In genomic region chr18:13641551-13642439, GRCh38 we compare ENCODE assay signal across 12 cellular contexts.
DNase-seq lines count a peak whose midpoint lies in the region; ATAC-seq and TF ChIP-seq lines count a peak whose summit lies in the region.
"Had no signal": no experiment of that assay in that cellular context is flagged by ENCODE, and none has a peak within 500 bp of the region (broad histone marks: within the 10 kb centered on the region; RNA-seq: fewer than 3 reads in every experiment).

No MANE protein-coding gene starts in this region.

- peaks cover 5% of the 10 kb centered on the region for H3K36me3 Mint-ChIP-seq in nephron progenitor cell (ENCODE audit: low read depth)

- H3K27me3 ChIP-seq in HUES64 (ENCODE audit: insufficient read depth, low read length) (peaks cover 19% of the 10 kb centered on the region), esophagus muscularis mucosa (no peaks in the 10 kb centered on the region), lower lobe of right lung (ENCODE audit: low read depth) (peaks cover 8% of the 10 kb centered on the region), stomach (peaks cover 0 to 22% (median 12%) of the 10 kb centered on the region in 3 donors)
- H3K27me3 ChIP-seq: MG63 had no signal

- H3K4me3 ChIP-seq in HUES64 (ENCODE audit: low read length) (peak overlapping the region; percentile 53), esophagus muscularis mucosa (peak overlapping the region; percentile 50 to 60 (median 54)), lower lobe of right lung (peak overlapping the region; percentile 48), stomach (peak overlapping the region; percentile 40 to 47 (median 44))
- H3K4me3 ChIP-seq: MG63 had no signal

- peaks cover 5% of the 10 kb centered on the region for H3K4me1 Mint-ChIP-seq in nephron progenitor cell
- H3K4me1 Mint-ChIP-seq: nephron had no signal

- H3K9me3 Mint-ChIP-seq in nephron progenitor cell: peaks cover 8% of the 10 kb centered on the region
- H3K9me3 Mint-ChIP-seq: T-helper 2 cell treated with Interferon-gamma antibody and Interleukin-4, amounts not matched to agents 5 μg/mL and 100 μg/mL, for 36 hours had no signal

- H3K27ac ChIP-seq in HUES64 (ENCODE audit: low read depth, low read length) (no peak overlapping the region), esophagus muscularis mucosa (replicated peaks in 1 of 4) (peak overlapping the region; percentile 67 to 77 (median 70)), lower lobe of right lung (peak overlapping the region; percentile 69), stomach (peak overlapping the region; percentile 18 to 74 (median 72))

- H3K9ac ChIP-seq in HUES64 (ENCODE audit: low read depth, low read length): no peak overlapping the region; the same call in 1 of the 2 replicates

- TF ChIP-seq CTCF in esophagus muscularis mucosa (IDR thresholded peaks at IDR 0.05) (peak in 1 of 3 experiments; percentile 12), lower lobe of right lung (IDR thresholded peaks at IDR 0.05) (no peak), stomach (IDR thresholded peaks at IDR 0.05) (no peak), nephron progenitor cell (IDR thresholded peaks at IDR 0.05) (no peak)

- H3K9me3 ChIP-seq in HUES64 (ENCODE audit: insufficient read depth, low read depth, low read length) (no peaks in the 10 kb centered on the region), esophagus muscularis mucosa (no peaks in the 10 kb centered on the region), lower lobe of right lung (no peaks in the 10 kb centered on the region), stomach (no peaks in the 10 kb centered on the region)
- H3K9me3 ChIP-seq: MG63 had no signal

- intact Hi-C loops in esophagus muscularis mucosa (cut with DNase I) (no loop called here), lower lobe of right lung (cut with DNase I) (no loop called here), stomach (cut with DNase I; ENCODE audit: low total_unique reads) (no loop called here)

- no peak for TF ChIP-seq EP300 in esophagus muscularis mucosa (IDR thresholded peaks at IDR 0.05)
- no peak for TF ChIP-seq EP300 in stomach (IDR thresholded peaks at IDR 0.05)

- H3K27me3 Mint-ChIP-seq in nephron progenitor cell (ENCODE audit: low read depth, poor library complexity): no peaks in the 10 kb centered on the region
- H3K27me3 Mint-ChIP-seq: CD8-positive, alpha-beta memory T cell had no signal

- 95% methylated on average over 84 of the region's 84 CpGs for WGBS in HUES64
- 43% methylated on average over 19 of the region's 84 CpGs for WGBS in esophagus muscularis mucosa
- WGBS in stomach, 5 donors: 17 to 30% (median 25%) methylated on average over 57 to 84 of the region's 84 CpGs

- no peak overlapping the region for H3K4me3 Mint-ChIP-seq in nephron progenitor cell
- H3K4me3 Mint-ChIP-seq: CD8-positive, alpha-beta memory T cell; nephron; T-helper 2 cell treated with Interferon-gamma antibody and Interleukin-4, amounts not matched to agents 5 μg/mL and 100 μg/mL, for 36 hours had no signal

- DNase-seq in esophagus muscularis mucosa (ENCODE audit: extremely low spot score) (no peak), lower lobe of right lung (no peak), stomach (no peak), nephron progenitor cell (no peak), SW480 (ENCODE audit: low spot score) (no peak)
- DNase-seq in activated naive CD4-positive, alpha-beta T cell treated with Interleukin-2 at 50 U/mL for 16 hours: no peak
- DNase-seq: CD8-positive, alpha-beta memory T cell; MG63 had no signal

- H3K36me3 ChIP-seq in HUES64 (ENCODE audit: insufficient read depth, low read length) (no peaks in the 10 kb centered on the region), esophagus muscularis mucosa (peaks cover 7 to 22% (median 17%) of the 10 kb centered on the region in 4 donors), lower lobe of right lung (peaks cover 6% of the 10 kb centered on the region), stomach (peaks cover 3 to 15% (median 12%) of the 10 kb centered on the region in 4 donors)
- H3K36me3 ChIP-seq: MG63 had no signal

- no peak overlapping the region for H3K27ac Mint-ChIP-seq in nephron progenitor cell
- H3K27ac Mint-ChIP-seq: nephron had no signal

- TF ChIP-seq POLR2A in esophagus muscularis mucosa (IDR thresholded peaks at IDR 0.05; ENCODE audit: low read depth): no peak
- TF ChIP-seq POLR2A in stomach (IDR thresholded peaks at IDR 0.05): no peak

- ATAC-seq in lower lobe of right lung: peak; percentile 65 to 71
- ATAC-seq in GM18498 (IDR thresholded peaks at IDR 0.05; ENCODE audit: unreplicated experiment): no peak

- H3K4me1 ChIP-seq in HUES64 (ENCODE audit: insufficient read depth, low read length): no peaks in the 10 kb centered on the region
- peaks cover 13 to 23% (median 17%) of the 10 kb centered on the region in 4 donors for H3K4me1 ChIP-seq in esophagus muscularis mucosa
- H3K4me1 ChIP-seq in lower lobe of right lung: peaks cover 16% of the 10 kb centered on the region
- H3K4me1 ChIP-seq in stomach: peaks cover 0 to 16% (median 10%) of the 10 kb centered on the region in 4 donors
